8 cellular contexts compared by ENCODE assay signal in genomic region chr9:61330342-61331092, GRCh38.
A peak's percentile ranks its signal among the peaks of the same experiment; 100 is the strongest.
DNase-seq lines count a peak whose midpoint lies in the region; ATAC-seq and TF ChIP-seq lines count a peak whose summit lies in the region.
"Not testable (repeated sequence)": the region's sequence is repeated elsewhere in the genome, so short reads cannot be mapped to it uniquely, and the experiment has no call there.

No MANE protein-coding gene starts in this region.

- WGBS in mammary epithelial cell (ENCODE audit: low coverage, missing lambda C conversion rate) = 4% methylated on average over 9 of the region's 75 CpGs
- no CpG with 5 or more reads among the region's 75 CpGs for WGBS in iPS DF 6.9 (ENCODE audit: insufficient coverage, insufficient read length)
- 0 to 1% methylated on average over 46 to 47 of the region's 75 CpGs for WGBS in sigmoid colon, 2 donors

- not testable (repeated sequence) for TF ChIP-seq CTCF in mammary epithelial cell (conservative IDR thresholded peaks at IDR 0.05 in 1 of 2, IDR thresholded peaks at IDR 0.05 in 1 of 2; ENCODE audit: extremely low read depth in 1 of 2, insufficient read depth in 1 of 2, low read depth in 1 of 2, low read length in 2 of 2); foreskin keratinocyte (conservative IDR thresholded peaks at IDR 0.05); sigmoid colon (IDR thresholded peaks at IDR 0.05)

- not testable (repeated sequence) for BruUV-seq in mammary epithelial cell (replicated peaks; lab: Mats Ljungman, UMichigan)

- not testable (repeated sequence) for TF ChIP-seq EP300 in sigmoid colon (IDR thresholded peaks at IDR 0.05)

- not testable (repeated sequence) for H3K27me3 ChIP-seq in HUES48 (ENCODE audit: control insufficient read depth, insufficient read depth, low read length); mammary epithelial cell (ENCODE audit: insufficient read depth, low read length); foreskin keratinocyte; iPS DF 6.9 (ENCODE audit: control insufficient read depth, insufficient read depth, low read length); sigmoid colon

- not testable (repeated sequence) for H3K4me1 ChIP-seq in HUES48 (ENCODE audit: control insufficient read depth, insufficient read depth, low read length); mammary epithelial cell (ENCODE audit: insufficient read depth, low read length); foreskin keratinocyte; iPS DF 6.9 (ENCODE audit: control insufficient read depth, insufficient read depth, low read length); sigmoid colon

- not testable (repeated sequence) for H3K9me3 ChIP-seq in HUES48 (ENCODE audit: control insufficient read depth, insufficient read depth, low read length); mammary epithelial cell (replicated peaks; ENCODE audit: insufficient read depth, low read length); iPS DF 6.9 (ENCODE audit: control insufficient read depth, insufficient read depth, low read length); sigmoid colon

- CTCF ChIA-PET in mammary epithelial cell (lab: Charles Lee; ENCODE audit: low non-redundant PET) = not testable (repeated sequence)

- H3K27ac Mint-ChIP-seq in activated CD4-positive, alpha-beta T cell treated with anti-CD3 and anti-CD28 coated beads, Interleukin-2, amount 10 ng/mL, durations not matched to agents 24 days and 14 days = not testable (repeated sequence)

- H3K9me3 Mint-ChIP-seq in activated CD4-positive, alpha-beta T cell treated with anti-CD3 and anti-CD28 coated beads, Interleukin-2, amount 10 ng/mL, durations not matched to agents 24 days and 14 days = not testable (repeated sequence)

- intact Hi-C loops in activated CD4-positive, alpha-beta T cell treated with anti-CD3 and anti-CD28 coated beads, Interleukin-2, amount 10 ng/mL, durations not matched to agents 24 days and 14 days (cut with micrococcal nuclease); mammary epithelial cell (cut with micrococcal nuclease); sigmoid colon (cut with DNase I): not testable (repeated sequence)

- TF ChIP-seq POLR2A in sigmoid colon (IDR thresholded peaks at IDR 0.05) = not testable (repeated sequence)

- not testable (repeated sequence) for H3K9ac ChIP-seq in HUES48 (ENCODE audit: low read depth, low read length); mammary epithelial cell (ENCODE audit: insufficient read depth, low read length)

- ATAC-seq in foreskin keratinocyte = peak; percentile 27

- H3K36me3 Mint-ChIP-seq in activated CD4-positive, alpha-beta T cell treated with anti-CD3 and anti-CD28 coated beads, Interleukin-2, amount 10 ng/mL, durations not matched to agents 24 days and 14 days (ENCODE audit: low read depth) = not testable (repeated sequence)

- not testable (repeated sequence) for H4K20me1 ChIP-seq in mammary epithelial cell (ENCODE audit: insufficient read depth, low read length)

- not testable (repeated sequence) for H3K4me2 ChIP-seq in mammary epithelial cell (ENCODE audit: insufficient read depth, low read depth, low read length)

- dilution Hi-C loops in mammary epithelial cell (cut with HindIII; ENCODE audit: low sequenced_read_pairs) = not testable (repeated sequence)

- H3K4me3 ChIP-seq in HUES48 (ENCODE audit: low read depth, low read length) (peak overlapping the region; percentile 51; the same call in 1 of the 2 replicates), mammary epithelial cell (replicated peaks in 1 of 3; ENCODE audit: insufficient read depth in 1 of 3, low read depth in 2 of 3, low read length in 3 of 3) (peak overlapping the region in 2 of 3 experiments; percentile 30 to 41), iPS DF 6.9 (ENCODE audit: low read length) (peak overlapping the region; percentile 33; the same call in 1 of the 2 replicates), sigmoid colon (peak overlapping the region; percentile 19 to 46 (median 39))

- not testable (repeated sequence) for H3K27me3 Mint-ChIP-seq in activated CD4-positive, alpha-beta T cell treated with anti-CD3 and anti-CD28 coated beads, Interleukin-2, amount 10 ng/mL, durations not matched to agents 24 days and 14 days

- DNase-seq in activated CD4-positive, alpha-beta T cell treated with anti-CD3 and anti-CD28 coated beads, Interleukin-2, amount 10 ng/mL, durations not matched to agents 24 days and 14 days = peak; percentile 45
- not testable (repeated sequence) for DNase-seq in mammary epithelial cell; foreskin keratinocyte; iPS DF 6.9 (ENCODE audit: low read depth, low spot score)
- DNase-seq in mucosa of gallbladder (ENCODE audit: low spot score) = peak; percentile 9
- peak; percentile 25 for DNase-seq in sigmoid colon
- peak; percentile 32 for DNase-seq in ureter (ENCODE audit: low spot score)

- H3K27ac ChIP-seq in HUES48 (ENCODE audit: low read depth, low read length); mammary epithelial cell (ENCODE audit: insufficient read depth, low read depth, low read length); iPS DF 6.9 (ENCODE audit: low read length): not testable (repeated sequence)
- H3K27ac ChIP-seq in foreskin keratinocyte (peak overlapping the region; percentile 60), sigmoid colon (peak overlapping the region in 3 of 4 donors; percentile 27 to 65 (median 60))

- not testable (repeated sequence) for H3K4me1 Mint-ChIP-seq in activated CD4-positive, alpha-beta T cell treated with anti-CD3 and anti-CD28 coated beads, Interleukin-2, amount 10 ng/mL, durations not matched to agents 24 days and 14 days

- H3K36me3 ChIP-seq in HUES48 (ENCODE audit: control insufficient read depth, insufficient read depth, low read length); mammary epithelial cell (ENCODE audit: insufficient read depth, low read length); iPS DF 6.9 (ENCODE audit: control insufficient read depth, insufficient read depth, low read length); sigmoid colon: not testable (repeated sequence)

- in situ Hi-C loops in mammary epithelial cell (cut with MboI; ENCODE audit: low sequenced_read_pairs in 2 of 2) = not testable (repeated sequence)

- not testable (repeated sequence) for H2AFZ ChIP-seq in mammary epithelial cell (ENCODE audit: low read depth, low read length)

- not testable (repeated sequence) for H3K4me3 Mint-ChIP-seq in activated CD4-positive, alpha-beta T cell treated with anti-CD3 and anti-CD28 coated beads, Interleukin-2, amount 10 ng/mL, durations not matched to agents 24 days and 14 days

- H3K79me2 ChIP-seq in mammary epithelial cell (ENCODE audit: insufficient read depth, low read length) = not testable (repeated sequence)
